Comparison of ENCODE assay signal across 8 cellular contexts in genomic region chr1:40709802-40710278, GRCh38. TPM values are rescaled to one million over a fixed set of nuclear protein-coding genes. Genes with fewer than 3 reads are reported as not detected.
DNase-seq lines count a peak whose midpoint lies in the region; ATAC-seq, FAIRE-seq and TF ChIP-seq lines count a peak whose summit lies in the region.

No MANE protein-coding gene starts in this region.

- peaks cover 18% of the 10 kb centered on the region for H3K4me1 ChIP-seq in ES-I3 (ENCODE audit: insufficient read depth, low read length)

- peak overlapping the region; percentile 88 to 96 (median 89) for H3K4me3 Mint-ChIP-seq in T-cell

- no peaks in the 10 kb centered on the region for H3K27me3 Mint-ChIP-seq in T-cell

- H3K27ac Mint-ChIP-seq in T-cell, result peak overlapping the region; percentile 59 to 98

- no peak for FAIRE-seq in frontal cortex (lab: Jason Lieb, UNC)

- ATAC-seq in T-cell (replicated peaks in 1 of 4), result no peak

- H3K36me3 ChIP-seq in ES-I3 (ENCODE audit: insufficient read depth, low read length), result no peaks in the 10 kb centered on the region

- POLR2A ChIA-PET in T-cell (lab: Charles Lee), result interaction anchor here (0.6 to 1.6 kb wide), 3 partner anchors 17 to 1018 kb away, joined by 5 to 8 read pairs (median 6); partner anchors contain the start of gene HPCAL4 (in 1 of the 2)

- DNase-seq in T-cell (no peak), fibroblast of pulmonary artery (ENCODE audit: low read depth) (no peak), putamen (ENCODE audit: low spot score) (peak; percentile 7), NCI-H1105 treated with DMSO at 0.1 percent for 48 hours (lab: John Stamatoyannopoulos, UW) (no peak), NCI-H2196 (lab: John Stamatoyannopoulos, UW; ENCODE audit: unreplicated experiment) (no peak), frontal cortex (ENCODE audit: low spot score in 2 of 2) (no peak), occipital lobe (lab: John Stamatoyannopoulos, UW) (no peak)

- H3K9me3 Mint-ChIP-seq in T-cell, result no peaks in the 10 kb centered on the region

- peak overlapping the region; percentile 89 for H3K9ac ChIP-seq in ES-I3 (ENCODE audit: low read depth, low read length)

- CTCF ChIA-PET in T-cell (lab: Charles Lee), result interaction anchor here in 1 of 2 donors (1.4 to 1.5 kb wide), 2 partner anchors 19 to 20 kb away, joined by 4 read pairs; partner anchors contain the start of gene NFYC

- H3K4me3 ChIP-seq in fibroblast of pulmonary artery (replicated peaks; ENCODE audit: low read depth, low read length), result peak overlapping the region; percentile 69

- no peak for TF ChIP-seq CTCF in fibroblast of pulmonary artery (IDR thresholded peaks at IDR 0.05; ENCODE audit: low read length, missing control alignments)

- no peaks in the 10 kb centered on the region for H3K9me3 ChIP-seq in ES-I3 (ENCODE audit: control insufficient read depth, insufficient read depth, low read length)

- peaks cover 64 to 71% (median 69%) of the 10 kb centered on the region in 3 donors for H3K4me1 Mint-ChIP-seq in T-cell

- peaks cover 9% of the 10 kb centered on the region for H3K36me3 Mint-ChIP-seq in T-cell

RNA-seq across cellular contexts. Expression of gene NFYC, which starts 18.3 kb away (rescaled TPM):
- total RNA-seq in T-cell (10 to 100 TPM; 50.1 to 60.4 (median 52.9) TPM), frontal cortex (31.8 TPM), occipital lobe (34.6 TPM)

RNA-seq across cellular contexts. Expression of gene RIMS3, which starts 44.4 kb away (rescaled TPM):
- total RNA-seq in T-cell (1 to 10 TPM; 1.8 to 3.0 (median 2.3) TPM), frontal cortex (24.1 TPM), occipital lobe (24.6 TPM)
